ENCODE assay signal across 17 cellular contexts in the genomic region with DNA sequence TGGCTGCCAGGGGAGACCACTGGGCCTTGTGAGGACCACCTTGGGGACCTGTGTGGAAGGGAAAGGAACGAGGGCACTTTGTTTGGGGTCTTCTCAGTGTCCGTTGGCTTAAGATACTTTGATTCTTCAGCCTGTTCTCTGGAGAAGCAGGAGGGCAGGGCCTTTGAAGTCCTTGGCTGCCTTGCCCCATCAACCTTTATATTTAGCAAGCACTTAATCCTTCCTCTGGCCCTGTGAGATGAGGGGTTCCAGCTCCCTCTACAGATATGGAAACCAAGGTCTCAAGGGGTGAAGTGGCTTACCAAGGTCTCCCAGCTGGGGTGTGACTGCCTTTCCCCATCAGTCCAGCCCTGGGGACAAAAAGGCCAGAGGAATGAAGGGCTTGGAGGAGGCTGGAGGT. TPM values are rescaled to one million over a fixed set of nuclear protein-coding genes. Genes with fewer than 3 reads are reported as not detected.
DNase-seq lines count a peak whose midpoint lies in the region; ATAC-seq and TF ChIP-seq lines count a peak whose summit lies in the region.
"Had no signal": no experiment of that assay in that cellular context is flagged by ENCODE, and none has a peak within 500 bp of the region (broad histone marks: within the 10 kb centered on the region; RNA-seq: fewer than 3 reads in every experiment).

No MANE protein-coding gene starts in this region.

- H3K36me3 ChIP-seq in left lung (no peaks in the 10 kb centered on the region), osteoblast (ENCODE audit: insufficient read depth, low read length) (no peaks in the 10 kb centered on the region)

- H3K9me3 ChIP-seq in left lung: no peaks in the 10 kb centered on the region
- no peaks in the 10 kb centered on the region for H3K9me3 ChIP-seq in osteoblast (ENCODE audit: low read depth, low read length)
- H3K9me3 ChIP-seq: Caco-2 had no signal

- H3K79me2 ChIP-seq in osteoblast (ENCODE audit: insufficient read depth, low read length): no peaks in the 10 kb centered on the region

- no peak overlapping the region for H3K4me2 ChIP-seq in osteoblast (ENCODE audit: insufficient read depth, low read length)
- H3K4me2 ChIP-seq: PC-9 had no signal

- H3K4me3 ChIP-seq in left lung: no peak overlapping the region
- H3K4me3 ChIP-seq in osteoblast (ENCODE audit: insufficient read depth, low read length): no peak overlapping the region
- H3K4me3 ChIP-seq: PC-9 had no signal

- peaks cover 5 to 7% of the 10 kb centered on the region in 2 donors for H3K4me1 ChIP-seq in left lung
- no peaks in the 10 kb centered on the region for H3K4me1 ChIP-seq in osteoblast (ENCODE audit: insufficient read depth, low read length)
- H3K4me1 ChIP-seq: Caco-2 had no signal

- DNase-seq in CD14-positive monocyte (ENCODE audit: low spot score) (no peak), left lung (no peak), inferior parietal cortex (ENCODE audit: extremely low spot score) (no peak), osteoblast (ENCODE audit: insufficient read length, low spot score, missing footprints) (no peak), DMS153 (lab: John Stamatoyannopoulos, UW) (no peak)
- DNase-seq: Caco-2; CD4-positive, CD25-positive, alpha-beta regulatory T cell; KBM-7; NCI-H1417 treated with DMSO at 0.1 percent for 48 hours; NCI-H1930; NCI-H2171; NCI-H748 treated with DMSO at 0.1 percent for 48 hours; PC-9 had no signal

- H3K27ac Mint-ChIP-seq in CD14-positive monocyte: peak overlapping the region in 6 of 7 donors; percentile 55 to 88 (median 74)
- H3K27ac Mint-ChIP-seq in dendritic cell treated with granulocyte-macrophage colony-stimulating factor and Interleukin-4, amounts not matched to agents 40 ng/mL and 50 ng/mL, for 4 days: peak overlapping the region; percentile 84
- H3K27ac Mint-ChIP-seq: CD4-positive, CD25-positive, alpha-beta regulatory T cell had no signal

- H3K27me3 ChIP-seq in left lung: no peaks in the 10 kb centered on the region
- H3K27me3 ChIP-seq in osteoblast (ENCODE audit: insufficient read depth, low read length): no peaks in the 10 kb centered on the region

- H2AFZ ChIP-seq in osteoblast (ENCODE audit: low read length): no peak overlapping the region
- H2AFZ ChIP-seq: PC-9 had no signal

- intact Hi-C loops in CD14-positive monocyte (cut with micrococcal nuclease) (no loop called here), left lung (cut with DNase I) (no loop called here)
- intact Hi-C loops in dendritic cell treated with granulocyte-macrophage colony-stimulating factor and Interleukin-4, amounts not matched to agents 40 ng/mL and 50 ng/mL, for 4 days (cut with micrococcal nuclease): loop anchor here (2.0 kb wide), 1 partner anchor 29 kb away; a partner anchor contains a TSS

- H3K9me3 Mint-ChIP-seq in CD14-positive monocyte: no peaks in the 10 kb centered on the region
- H3K9me3 Mint-ChIP-seq in dendritic cell treated with granulocyte-macrophage colony-stimulating factor and Interleukin-4, amounts not matched to agents 40 ng/mL and 50 ng/mL, for 4 days: no peaks in the 10 kb centered on the region
- H3K9me3 Mint-ChIP-seq: CD4-positive, CD25-positive, alpha-beta regulatory T cell had no signal

- no peak for TF ChIP-seq CTCF in CD14-positive monocyte (IDR thresholded peaks at IDR 0.05)
- TF ChIP-seq CTCF in left lung (IDR thresholded peaks at IDR 0.05): no peak
- TF ChIP-seq CTCF in osteoblast (IDR thresholded peaks at IDR 0.05; ENCODE audit: extremely low read depth, low read depth, low read length): no peak

- H3K36me3 Mint-ChIP-seq in CD14-positive monocyte: peaks cover 53 to 72% of the 10 kb centered on the region in 2 donors
- H3K36me3 Mint-ChIP-seq in dendritic cell treated with granulocyte-macrophage colony-stimulating factor and Interleukin-4, amounts not matched to agents 40 ng/mL and 50 ng/mL, for 4 days (ENCODE audit: low read depth): peaks cover 72% of the 10 kb centered on the region

- peaks cover 40% of the 10 kb centered on the region for H3K4me1 Mint-ChIP-seq in CD14-positive monocyte
- peaks cover 60% of the 10 kb centered on the region for H3K4me1 Mint-ChIP-seq in dendritic cell treated with granulocyte-macrophage colony-stimulating factor and Interleukin-4, amounts not matched to agents 40 ng/mL and 50 ng/mL, for 4 days (ENCODE audit: low read depth)
- H3K4me1 Mint-ChIP-seq: CD4-positive, CD25-positive, alpha-beta regulatory T cell had no signal

- ATAC-seq in left lung: peak; percentile 38

- peaks cover 0 to 2% (median 0%) of the 10 kb centered on the region in 3 donors for H3K27me3 Mint-ChIP-seq in CD14-positive monocyte (ENCODE audit: low read depth in 3 of 3)
- H3K27me3 Mint-ChIP-seq in dendritic cell treated with granulocyte-macrophage colony-stimulating factor and Interleukin-4, amounts not matched to agents 40 ng/mL and 50 ng/mL, for 4 days: no peaks in the 10 kb centered on the region
- H3K27me3 Mint-ChIP-seq: CD4-positive, CD25-positive, alpha-beta regulatory T cell had no signal

- H3K4me3 Mint-ChIP-seq in CD14-positive monocyte: no peak overlapping the region
- H3K4me3 Mint-ChIP-seq in dendritic cell treated with granulocyte-macrophage colony-stimulating factor and Interleukin-4, amounts not matched to agents 40 ng/mL and 50 ng/mL, for 4 days: no peak overlapping the region
- H3K4me3 Mint-ChIP-seq: CD4-positive, CD25-positive, alpha-beta regulatory T cell had no signal

- no peaks in the 10 kb centered on the region for H4K20me1 ChIP-seq in osteoblast (ENCODE audit: insufficient read depth, low read length)

- H3K27ac ChIP-seq in left lung (no peak overlapping the region), temporal lobe (ENCODE audit: low read depth, low read length) (peak overlapping the region; percentile 99), osteoblast (ENCODE audit: low read depth, low read length) (no peak overlapping the region)
- H3K27ac ChIP-seq: PC-9 had no signal

RNA-seq across cellular contexts. Expression of a gene that starts 28.5 kb away (rescaled TPM):
- 10 to 100 TPM; 12.3 to 18.7 TPM for polyA plus RNA-seq in CD14-positive monocyte
- total RNA-seq in left lung (1 to 10 TPM; 6.9 to 7.7 TPM), temporal lobe (6.4 TPM), osteoblast (1.2 and 1.4 TPM in 2 replicates)

RNA-seq across cellular contexts. Expression of a gene that starts 32.2 kb away (rescaled TPM):
- not detected for polyA plus RNA-seq in CD14-positive monocyte
- total RNA-seq in left lung: 1 to 10 TPM in 1 of 2 donors, not detected in 1; 2.9 TPM
- total RNA-seq in temporal lobe: 0.25 TPM
- not detected in 2 replicates for total RNA-seq in osteoblast
- total RNA-seq: Caco-2, H4, NCI-H460, PC-9 had no signal

RNA-seq across cellular contexts. Expression of a gene that starts 38.4 kb away (rescaled TPM):
- 1,000 to 10,000 TPM in 1 of 2 donors, 100 to 1,000 TPM in 1; 919 to 1,070 TPM for polyA plus RNA-seq in CD14-positive monocyte
- total RNA-seq in left lung (100 to 1,000 TPM; 624 to 726 TPM), temporal lobe (757 TPM), osteoblast (470 and 728 TPM in 2 replicates)
